1 cellular context compared by ENCODE assay signal in the genomic region with DNA sequence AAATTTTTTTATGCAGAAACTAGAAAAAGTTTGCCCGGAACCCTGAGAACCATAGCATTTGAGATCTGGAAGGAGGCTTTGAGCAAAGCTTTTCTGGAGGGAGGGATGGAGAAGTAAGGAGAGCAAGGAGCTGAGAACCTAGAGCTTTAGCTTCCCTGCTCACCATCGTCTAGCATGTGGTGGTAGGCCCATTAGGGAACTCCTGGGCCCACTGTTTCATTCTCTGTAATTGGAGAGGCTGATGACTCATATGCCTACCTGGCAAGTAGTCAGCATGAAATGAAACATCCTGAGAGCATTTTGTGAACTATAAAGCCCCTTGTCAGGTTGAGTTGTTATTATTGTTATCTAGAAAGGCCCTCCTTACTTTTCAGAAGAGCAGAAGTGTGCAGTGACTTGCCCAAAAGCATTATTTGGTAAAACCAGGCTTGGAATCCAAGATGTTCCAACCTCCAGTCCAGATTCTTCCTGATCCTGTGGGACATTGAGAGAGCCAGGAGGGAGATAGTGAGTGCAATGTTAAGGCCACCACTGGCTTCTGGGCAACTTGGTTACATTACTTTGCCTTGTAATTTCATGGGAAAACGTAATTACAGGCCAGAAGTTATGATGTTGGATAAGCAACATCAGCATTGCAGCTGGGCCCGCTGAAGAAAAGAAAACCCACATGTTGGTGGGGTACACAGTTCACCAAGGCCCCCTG.
TF ChIP-seq lines count a peak whose summit lies in the region.

No MANE protein-coding gene starts in this region.

TF ChIP-seq in HEK293, 187 proteins besides CTCF, POLR2A, EP300 and RAD21 (continued from another document and continues in another):
- TF ChIP-seq, protein P1, sequence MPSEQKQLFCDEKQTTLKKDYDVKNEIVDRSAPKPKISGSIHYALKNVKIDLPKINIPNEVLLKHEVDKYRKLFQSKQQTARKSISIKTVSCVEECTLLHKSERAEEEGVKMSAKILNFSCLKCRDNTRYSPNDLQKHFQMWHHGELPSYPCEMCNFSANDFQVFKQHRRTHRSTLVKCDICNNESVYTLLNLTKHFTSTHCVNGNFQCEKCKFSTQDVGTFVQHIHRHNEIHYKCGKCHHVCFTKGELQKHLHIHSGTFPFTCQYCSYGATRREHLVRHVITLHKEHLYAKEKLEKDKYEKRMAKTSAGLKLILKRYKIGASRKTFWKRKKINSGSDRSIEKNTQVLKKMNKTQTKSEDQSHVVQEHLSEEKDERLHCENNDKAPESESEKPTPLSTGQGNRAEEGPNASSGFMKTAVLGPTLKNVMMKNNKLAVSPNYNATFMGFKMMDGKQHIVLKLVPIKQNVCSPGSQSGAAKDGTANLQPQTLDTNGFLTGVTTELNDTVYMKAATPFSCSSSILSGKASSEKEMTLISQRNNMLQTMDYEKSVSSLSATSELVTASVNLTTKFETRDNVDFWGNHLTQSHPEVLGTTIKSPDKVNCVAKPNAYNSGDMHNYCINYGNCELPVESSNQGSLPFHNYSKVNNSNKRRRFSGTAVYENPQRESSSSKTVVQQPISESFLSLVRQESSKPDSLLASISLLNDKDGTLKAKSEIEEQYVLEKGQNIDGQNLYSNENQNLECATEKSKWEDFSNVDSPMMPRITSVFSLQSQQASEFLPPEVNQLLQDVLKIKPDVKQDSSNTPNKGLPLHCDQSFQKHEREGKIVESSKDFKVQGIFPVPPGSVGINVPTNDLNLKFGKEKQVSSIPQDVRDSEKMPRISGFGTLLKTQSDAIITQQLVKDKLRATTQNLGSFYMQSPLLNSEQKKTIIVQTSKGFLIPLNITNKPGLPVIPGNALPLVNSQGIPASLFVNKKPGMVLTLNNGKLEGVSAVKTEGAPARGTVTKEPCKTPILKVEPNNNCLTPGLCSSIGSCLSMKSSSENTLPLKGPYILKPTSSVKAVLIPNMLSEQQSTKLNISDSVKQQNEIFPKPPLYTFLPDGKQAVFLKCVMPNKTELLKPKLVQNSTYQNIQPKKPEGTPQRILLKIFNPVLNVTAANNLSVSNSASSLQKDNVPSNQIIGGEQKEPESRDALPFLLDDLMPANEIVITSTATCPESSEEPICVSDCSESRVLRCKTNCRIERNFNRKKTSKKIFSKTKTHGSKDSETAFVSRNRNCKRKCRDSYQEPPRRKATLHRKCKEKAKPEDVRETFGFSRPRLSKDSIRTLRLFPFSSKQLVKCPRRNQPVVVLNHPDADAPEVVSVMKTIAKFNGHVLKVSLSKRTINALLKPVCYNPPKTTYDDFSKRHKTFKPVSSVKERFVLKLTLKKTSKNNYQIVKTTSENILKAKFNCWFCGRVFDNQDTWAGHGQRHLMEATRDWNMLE (tag by site-specific recombination; conservative IDR thresholded peaks at IDR 0.05; ENCODE audit: low read depth): peak; percentile 42; the same call in 1 of the 2 replicates
- no peak for TF ChIP-seq ZNF473 (tag by site-specific recombination; IDR thresholded peaks at IDR 0.05)
- no peak for TF ChIP-seq ZNF548 (tag by site-specific recombination; IDR thresholded peaks at IDR 0.05)
- TF ChIP-seq ZNF610 (tag by site-specific recombination; IDR thresholded peaks at IDR 0.05; ENCODE audit: borderline replicate concordance): no peak
- TF ChIP-seq TSHZ1 (tag by site-specific recombination; IDR thresholded peaks at IDR 0.05; ENCODE audit: borderline replicate concordance): peak; percentile 25; the same call in 1 of the 2 replicates
- no peak for TF ChIP-seq ZNF391 (tag by site-specific recombination; IDR thresholded peaks at IDR 0.05; ENCODE audit: borderline replicate concordance, low read depth)
- no peak for TF ChIP-seq ZNF280C (tag by site-specific recombination; IDR thresholded peaks at IDR 0.05)
- TF ChIP-seq OSR2 (tag by site-specific recombination; IDR thresholded peaks at IDR 0.05): peak; percentile 85
- peak; percentile 39; the same call in 1 of the 2 replicates for TF ChIP-seq ZBTB17 (tag by site-specific recombination; IDR thresholded peaks at IDR 0.05)
- TF ChIP-seq ZNF248 (tag by site-specific recombination; IDR thresholded peaks at IDR 0.05): no peak
- TF ChIP-seq WT1 (tag by site-specific recombination; IDR thresholded peaks at IDR 0.05): peak; percentile 54; the same call in 1 of the 2 replicates
- no peak for TF ChIP-seq ZFP3 (tag by site-specific recombination; IDR thresholded peaks at IDR 0.05; ENCODE audit: low read depth)
- TF ChIP-seq, protein P2, sequence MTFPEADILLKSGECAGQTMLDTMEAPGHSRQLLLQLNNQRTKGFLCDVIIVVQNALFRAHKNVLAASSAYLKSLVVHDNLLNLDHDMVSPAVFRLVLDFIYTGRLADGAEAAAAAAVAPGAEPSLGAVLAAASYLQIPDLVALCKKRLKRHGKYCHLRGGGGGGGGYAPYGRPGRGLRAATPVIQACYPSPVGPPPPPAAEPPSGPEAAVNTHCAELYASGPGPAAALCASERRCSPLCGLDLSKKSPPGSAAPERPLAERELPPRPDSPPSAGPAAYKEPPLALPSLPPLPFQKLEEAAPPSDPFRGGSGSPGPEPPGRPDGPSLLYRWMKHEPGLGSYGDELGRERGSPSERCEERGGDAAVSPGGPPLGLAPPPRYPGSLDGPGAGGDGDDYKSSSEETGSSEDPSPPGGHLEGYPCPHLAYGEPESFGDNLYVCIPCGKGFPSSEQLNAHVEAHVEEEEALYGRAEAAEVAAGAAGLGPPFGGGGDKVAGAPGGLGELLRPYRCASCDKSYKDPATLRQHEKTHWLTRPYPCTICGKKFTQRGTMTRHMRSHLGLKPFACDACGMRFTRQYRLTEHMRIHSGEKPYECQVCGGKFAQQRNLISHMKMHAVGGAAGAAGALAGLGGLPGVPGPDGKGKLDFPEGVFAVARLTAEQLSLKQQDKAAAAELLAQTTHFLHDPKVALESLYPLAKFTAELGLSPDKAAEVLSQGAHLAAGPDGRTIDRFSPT (tag by site-specific recombination; IDR thresholded peaks at IDR 0.05): no peak
- no peak for TF ChIP-seq KLF1 (tag by site-specific recombination; IDR thresholded peaks at IDR 0.05)
- peak; percentile 34; the same call in 1 of the 2 replicates for TF ChIP-seq PATZ1 (tag by site-specific recombination; IDR thresholded peaks at IDR 0.05)
- TF ChIP-seq, protein P3, sequence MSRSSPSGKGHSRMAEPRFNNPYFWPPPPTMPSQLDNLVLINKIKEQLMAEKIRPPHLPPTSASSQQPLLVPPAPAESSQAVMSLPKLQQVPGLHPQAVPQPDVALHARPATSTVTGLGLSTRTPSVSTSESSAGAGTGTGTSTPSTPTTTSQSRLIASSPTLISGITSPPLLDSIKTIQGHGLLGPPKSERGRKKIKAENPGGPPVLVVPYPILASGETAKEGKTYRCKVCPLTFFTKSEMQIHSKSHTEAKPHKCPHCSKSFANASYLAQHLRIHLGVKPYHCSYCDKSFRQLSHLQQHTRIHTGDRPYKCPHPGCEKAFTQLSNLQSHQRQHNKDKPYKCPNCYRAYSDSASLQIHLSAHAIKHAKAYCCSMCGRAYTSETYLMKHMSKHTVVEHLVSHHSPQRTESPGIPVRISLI (tag by site-specific recombination; IDR thresholded peaks at IDR 0.05): no peak
- no peak for TF ChIP-seq SP3 (tag by site-specific recombination; IDR thresholded peaks at IDR 0.05)
- 0 out of 2 replicates have a peak, but pooled peaks have one; percentile 23 for TF ChIP-seq ZBTB48 (tag by site-specific recombination; IDR thresholded peaks at IDR 0.05)
- TF ChIP-seq ZBTB6 (tag by site-specific recombination; IDR thresholded peaks at IDR 0.05): peak; percentile 70; the same call in 1 of the 2 replicates
- TF ChIP-seq GLIS1 (tag by site-specific recombination; IDR thresholded peaks at IDR 0.05): peak; percentile 35
- peak; percentile 81 for TF ChIP-seq ZNF184 (tag by site-specific recombination; IDR thresholded peaks at IDR 0.05)
- TF ChIP-seq, protein P4, sequence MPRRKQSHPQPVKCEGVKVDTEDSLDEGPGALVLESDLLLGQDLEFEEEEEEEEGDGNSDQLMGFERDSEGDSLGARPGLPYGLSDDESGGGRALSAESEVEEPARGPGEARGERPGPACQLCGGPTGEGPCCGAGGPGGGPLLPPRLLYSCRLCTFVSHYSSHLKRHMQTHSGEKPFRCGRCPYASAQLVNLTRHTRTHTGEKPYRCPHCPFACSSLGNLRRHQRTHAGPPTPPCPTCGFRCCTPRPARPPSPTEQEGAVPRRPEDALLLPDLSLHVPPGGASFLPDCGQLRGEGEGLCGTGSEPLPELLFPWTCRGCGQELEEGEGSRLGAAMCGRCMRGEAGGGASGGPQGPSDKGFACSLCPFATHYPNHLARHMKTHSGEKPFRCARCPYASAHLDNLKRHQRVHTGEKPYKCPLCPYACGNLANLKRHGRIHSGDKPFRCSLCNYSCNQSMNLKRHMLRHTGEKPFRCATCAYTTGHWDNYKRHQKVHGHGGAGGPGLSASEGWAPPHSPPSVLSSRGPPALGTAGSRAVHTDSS (tag by site-specific recombination; IDR thresholded peaks at IDR 0.05): no peak
- no peak for TF ChIP-seq ZNF155 (tag by site-specific recombination; IDR thresholded peaks at IDR 0.05)
- TF ChIP-seq ZNF600 (tag by site-specific recombination; IDR thresholded peaks at IDR 0.05): peak; percentile 38; the same call in 1 of the 2 replicates
- TF ChIP-seq MYNN (tag by site-specific recombination; IDR thresholded peaks at IDR 0.05; ENCODE audit: borderline replicate concordance): no peak
- TF ChIP-seq, protein P5, sequence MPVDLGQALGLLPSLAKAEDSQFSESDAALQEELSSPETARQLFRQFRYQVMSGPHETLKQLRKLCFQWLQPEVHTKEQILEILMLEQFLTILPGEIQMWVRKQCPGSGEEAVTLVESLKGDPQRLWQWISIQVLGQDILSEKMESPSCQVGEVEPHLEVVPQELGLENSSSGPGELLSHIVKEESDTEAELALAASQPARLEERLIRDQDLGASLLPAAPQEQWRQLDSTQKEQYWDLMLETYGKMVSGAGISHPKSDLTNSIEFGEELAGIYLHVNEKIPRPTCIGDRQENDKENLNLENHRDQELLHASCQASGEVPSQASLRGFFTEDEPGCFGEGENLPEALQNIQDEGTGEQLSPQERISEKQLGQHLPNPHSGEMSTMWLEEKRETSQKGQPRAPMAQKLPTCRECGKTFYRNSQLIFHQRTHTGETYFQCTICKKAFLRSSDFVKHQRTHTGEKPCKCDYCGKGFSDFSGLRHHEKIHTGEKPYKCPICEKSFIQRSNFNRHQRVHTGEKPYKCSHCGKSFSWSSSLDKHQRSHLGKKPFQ (tag by site-specific recombination; IDR thresholded peaks at IDR 0.05): no peak
- TF ChIP-seq ZFP41 (tag by site-specific recombination; IDR thresholded peaks at IDR 0.05; ENCODE audit: borderline replicate concordance): no peak
- no peak for TF ChIP-seq ZNF514 (tag by site-specific recombination; IDR thresholded peaks at IDR 0.05)
- TF ChIP-seq ZNF837 (tag by site-specific recombination; IDR thresholded peaks at IDR 0.05): no peak
- no peak for TF ChIP-seq ZNF530 (tag by site-specific recombination; IDR thresholded peaks at IDR 0.05; ENCODE audit: low read depth)
- TF ChIP-seq SCRT2 (tag by site-specific recombination; IDR thresholded peaks at IDR 0.05): no peak
